ENCODE assay signal across 8 cellular contexts in the genomic region with DNA sequence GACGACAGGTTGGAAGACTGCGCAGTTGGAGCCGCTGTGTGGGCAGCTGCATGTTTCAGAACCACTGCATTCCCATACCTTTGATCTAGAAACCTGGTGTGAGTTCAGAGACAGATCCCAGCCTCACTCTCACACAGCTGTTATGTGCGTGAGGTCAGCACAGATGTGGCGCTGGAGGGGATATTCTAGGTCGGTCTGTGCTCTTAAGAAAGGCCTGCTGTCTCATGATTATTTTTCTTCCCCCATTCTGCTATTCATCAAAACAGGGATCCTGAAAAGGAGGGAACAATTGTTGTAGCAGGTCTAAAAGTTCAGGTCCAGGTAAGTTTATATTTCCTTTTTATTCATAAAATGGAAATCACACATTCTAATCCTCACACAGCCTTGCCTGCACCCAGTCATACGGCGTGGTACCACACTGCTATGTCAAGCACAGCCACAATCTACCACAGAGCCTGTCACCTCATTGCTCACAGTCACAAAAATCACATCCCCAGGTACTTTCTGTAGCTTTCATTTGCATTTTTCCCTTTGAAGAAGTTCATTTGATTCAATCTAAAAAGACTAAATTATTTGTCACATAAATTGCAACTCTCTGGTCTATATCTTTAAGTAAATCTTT.
DNase-seq lines count a peak whose midpoint lies in the region; ATAC-seq and TF ChIP-seq lines count a peak whose summit lies in the region.

No MANE protein-coding gene starts in this region.

- no peaks in the 10 kb centered on the region for H3K27me3 ChIP-seq in DND-41 (ENCODE audit: insufficient read depth, low read length, poor library complexity)

- H3K9me3 Mint-ChIP-seq in nephron: peaks cover 16% of the 10 kb centered on the region

- peaks cover 44% of the 10 kb centered on the region for H3K79me2 ChIP-seq in DND-41 (ENCODE audit: insufficient read depth, low read length)

- no peak for ATAC-seq in DND-41 (ENCODE audit: insufficient read depth, low read depth)
- ATAC-seq in HG03460 (IDR thresholded peaks at IDR 0.05; ENCODE audit: unreplicated experiment): no peak
- ATAC-seq in GM19035 (IDR thresholded peaks at IDR 0.05; ENCODE audit: unreplicated experiment): no peak

- peak overlapping the region; percentile 88 for H3K4me2 ChIP-seq in DND-41 (ENCODE audit: insufficient read depth, low read length)

- peak overlapping the region; percentile 80 for H3K9ac ChIP-seq in DND-41 (ENCODE audit: low read depth, low read length)

- DNase-seq in DND-41 (no peak), NB4 (ENCODE audit: low read depth) (no peak), choroid plexus epithelial cell (ENCODE audit: low read depth) (peak; percentile 60), KBM-7 (no peak), NCI-H1417 (lab: John Stamatoyannopoulos, UW) (no peak)

- H3K27ac Mint-ChIP-seq in nephron: peak overlapping the region; percentile 88 to 98 (median 96)

- no peaks in the 10 kb centered on the region for H3K27me3 Mint-ChIP-seq in nephron (ENCODE audit: low read depth)

- peak overlapping the region; percentile 68 to 83 for H3K4me3 ChIP-seq in DND-41 (ENCODE audit: low read depth in 1 of 2, low read length in 2 of 2)
- peak overlapping the region; percentile 87 for H3K4me3 ChIP-seq in NB4 (ENCODE audit: low read depth, low read length)
- peak overlapping the region; percentile 85 for H3K4me3 ChIP-seq in choroid plexus epithelial cell (ENCODE audit: low read depth, low read length)

- no peak for TF ChIP-seq CTCF in DND-41 (IDR thresholded peaks at IDR 0.05; ENCODE audit: borderline replicate concordance, extremely low read depth, low read length, poor library complexity, severe bottlenecking)
- TF ChIP-seq CTCF in NB4 (IDR thresholded peaks at IDR 0.05; ENCODE audit: low read depth, low read length): no peak
- TF ChIP-seq CTCF in choroid plexus epithelial cell (conservative IDR thresholded peaks at IDR 0.05; ENCODE audit: low read depth, low read length): no peak
- TF ChIP-seq CTCF in nephron (IDR thresholded peaks at IDR 0.05; ENCODE audit: unreplicated experiment in 3 of 3): no peak

- H3K4me3 Mint-ChIP-seq in nephron: peak overlapping the region; percentile 98 to 99 (median 98)

- in situ Hi-C loops in KBM-7 (cut with MboI; ENCODE audit: low pct_unique_long_range_greater_than_20kb, low sequenced_read_pairs): no loop called here

- H4K20me1 ChIP-seq in DND-41 (ENCODE audit: insufficient read depth, low read length): no peaks in the 10 kb centered on the region

- H3K36me3 ChIP-seq in DND-41 (ENCODE audit: insufficient read depth, low read length): peaks cover 13% of the 10 kb centered on the region

- peak overlapping the region; percentile 97 for H2AFZ ChIP-seq in DND-41 (ENCODE audit: low read depth, low read length)

- H3K4me1 ChIP-seq in DND-41 (ENCODE audit: insufficient read depth, low read length): peaks cover 19% of the 10 kb centered on the region

- H3K27ac ChIP-seq in DND-41 (ENCODE audit: low read length): peak overlapping the region; percentile 92

- peaks cover 20% of the 10 kb centered on the region for H3K4me1 Mint-ChIP-seq in nephron

- TF ChIP-seq POLR2A in NB4 (IDR thresholded peaks at IDR 0.05; ENCODE audit: extremely low read depth, insufficient read length): no peak

- peaks cover 3% of the 10 kb centered on the region for H3K9me3 ChIP-seq in DND-41 (ENCODE audit: insufficient read depth, low read length, severe bottlenecking)

- peaks cover 32% of the 10 kb centered on the region for H3K36me3 Mint-ChIP-seq in nephron (ENCODE audit: low read depth)
